35 cellular contexts compared by ENCODE assay signal in the genomic region with DNA sequence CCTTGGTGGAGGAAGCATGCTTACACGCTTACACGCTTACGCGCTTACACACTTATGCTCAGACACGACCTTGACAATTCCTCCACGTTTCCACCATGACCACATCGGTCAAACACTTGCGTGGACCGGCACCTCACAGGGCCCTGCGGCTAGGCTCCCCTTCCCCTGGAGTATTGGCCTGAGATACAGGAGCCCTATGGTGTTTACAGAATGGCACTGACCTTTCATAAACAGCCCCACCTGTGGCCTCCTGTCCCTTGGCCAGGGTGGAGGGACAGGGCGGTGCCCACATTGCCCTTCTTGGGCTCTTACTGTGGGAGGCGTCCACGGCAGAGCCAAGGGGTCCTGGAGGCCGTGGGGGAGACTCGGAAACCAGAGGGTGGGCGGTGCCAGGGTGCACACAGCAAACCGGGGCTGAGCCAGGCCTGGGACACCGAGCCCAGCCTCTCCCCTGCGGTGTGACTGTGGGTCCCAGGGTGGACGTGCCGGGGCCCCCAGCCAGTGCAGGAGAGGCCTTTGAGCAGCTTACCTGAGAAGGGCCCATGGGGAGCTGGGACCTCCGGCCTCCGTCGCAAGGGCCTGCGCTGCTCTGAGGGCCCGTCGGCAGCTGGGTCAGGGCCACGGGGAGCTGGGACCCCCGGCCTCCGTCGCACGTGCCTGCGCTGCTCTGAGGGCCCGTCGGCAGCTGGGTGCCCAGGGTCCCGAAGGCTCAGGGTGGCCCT. TPM values are rescaled to one million over a fixed set of nuclear protein-coding genes. Genes with fewer than 3 reads are reported as not detected.
"Had no signal": no experiment of that assay in that cellular context is flagged by ENCODE, and none has a peak within 500 bp of the region (broad histone marks: within the 10 kb centered on the region; RNA-seq: fewer than 3 reads in every experiment).

No MANE protein-coding gene starts in this region.

- H3K4me3 Mint-ChIP-seq: activated CD4-positive, alpha-beta memory T cell treated with anti-CD3 and anti-CD28 coated beads for 36 hours; activated CD4-positive, alpha-beta T cell treated with anti-CD3 and anti-CD28 coated beads, Interleukin-2, amount 10 ng/mL, durations not matched to agents 7 days and 5 days; activated naive CD4-positive, alpha-beta T cell treated with anti-CD3 and anti-CD28 coated beads for 36 hours; activated naive CD8-positive, alpha-beta T cell; activated T-helper 17 cell treated with anti-CD3 and anti-CD28 coated beads, Interleukin-2, amount 50 U/mL, for 72 hours; brain had no signal

- H3K9me3 Mint-ChIP-seq: activated CD4-positive, alpha-beta memory T cell treated with anti-CD3 and anti-CD28 coated beads for 36 hours; activated CD4-positive, alpha-beta T cell treated with anti-CD3 and anti-CD28 coated beads, Interleukin-2, amount 10 ng/mL, durations not matched to agents 7 days and 5 days; activated naive CD4-positive, alpha-beta T cell treated with anti-CD3 and anti-CD28 coated beads for 36 hours; activated T-helper 17 cell treated with anti-CD3 and anti-CD28 coated beads, Interleukin-2, amount 50 U/mL, for 72 hours; brain had no signal

- H3K27ac ChIP-seq: cardiac muscle cell, SK-N-MC, VCaP had no signal

- ATAC-seq: activated T-helper 17 cell treated with anti-CD3 and anti-CD28 coated beads, Interleukin-2, amount 50 U/mL, for 72 hours; Right ventricle myocardium inferior had no signal

- H3K27me3 Mint-ChIP-seq: activated CD4-positive, alpha-beta memory T cell treated with anti-CD3 and anti-CD28 coated beads for 36 hours; activated CD4-positive, alpha-beta T cell treated with anti-CD3 and anti-CD28 coated beads, Interleukin-2, amount 10 ng/mL, durations not matched to agents 7 days and 5 days; activated naive CD8-positive, alpha-beta T cell; activated T-helper 17 cell treated with anti-CD3 and anti-CD28 coated beads, Interleukin-2, amount 50 U/mL, for 72 hours; brain had no signal

- H3K27me3 ChIP-seq: cardiac muscle cell had no signal

- DNase-seq: activated CD4-positive, alpha-beta memory T cell treated with anti-CD3 and anti-CD28 coated beads for 36 hours; activated CD4-positive, alpha-beta T cell treated with anti-CD3 and anti-CD28 coated beads, Interleukin-2, amount 10 ng/mL, durations not matched to agents 7 days and 5 days; activated CD4-positive, CD25-positive, alpha-beta regulatory T cell; activated gamma-delta T cell; activated naive CD4-positive, alpha-beta T cell treated with anti-CD3 and anti-CD28 coated beads for 36 hours; activated T-cell treated with anti-CD3 and anti-CD28 coated beads for 4 hours; activated T-cell treated with anti-CD3 and anti-CD28 coated beads, Interleukin-2, amount 50 U/mL, for 48 hours; amygdala; KG1; MV-4-11; NCI-H1092 treated with DMSO at 0.1 percent for 48 hours; NCI-H1417 treated with DMSO at 0.1 percent for 48 hours; NCI-H1694; NCI-H2029; NCI-H2107; NCI-H2171 treated with DMSO at 0.1 percent for 48 hours; NCI-H345; NCI-H510A; NCI-H526 treated with DMSO at 0.1 percent for 48 hours; NCI-H82; T-helper 1 cell had no signal

- H3K27ac Mint-ChIP-seq: activated CD4-positive, alpha-beta memory T cell treated with anti-CD3 and anti-CD28 coated beads for 36 hours; activated CD4-positive, alpha-beta T cell treated with anti-CD3 and anti-CD28 coated beads, Interleukin-2, amount 10 ng/mL, durations not matched to agents 7 days and 5 days; activated naive CD4-positive, alpha-beta T cell treated with anti-CD3 and anti-CD28 coated beads for 36 hours; activated naive CD8-positive, alpha-beta T cell; activated T-helper 17 cell treated with anti-CD3 and anti-CD28 coated beads, Interleukin-2, amount 50 U/mL, for 72 hours had no signal

- H3K36me3 Mint-ChIP-seq: activated CD4-positive, alpha-beta memory T cell treated with anti-CD3 and anti-CD28 coated beads for 36 hours; activated naive CD8-positive, alpha-beta T cell had no signal

- H3K36me3 ChIP-seq: cardiac muscle cell had no signal

- H3K4me3 ChIP-seq: cardiac muscle cell, SK-N-MC had no signal

- H3K4me1 Mint-ChIP-seq: activated T-helper 17 cell treated with anti-CD3 and anti-CD28 coated beads, Interleukin-2, amount 50 U/mL, for 72 hours had no signal

RNA-seq across cellular contexts. Expression of a gene that starts 44.2 kb away (rescaled TPM):
- total RNA-seq: activated CD4-positive, alpha-beta memory T cell treated with anti-CD3 and anti-CD28 coated beads for 36 hours; activated CD4-positive, alpha-beta T cell treated with anti-CD3 and anti-CD28 coated beads, Interleukin-2, amount 10 ng/mL, durations not matched to agents 7 days and 5 days; activated CD8-positive, alpha-beta memory T cell treated with anti-CD3 and anti-CD28 coated beads for 36 hours; activated naive CD4-positive, alpha-beta T cell treated with anti-CD3 and anti-CD28 coated beads for 36 hours; activated T-helper 17 cell treated with anti-CD3 and anti-CD28 coated beads, Interleukin-2, amount 50 U/mL, for 72 hours; astrocyte; cardiac muscle cell; LHCN-M2; M059J; OCI-LY7; Right ventricle myocardium inferior; RPMI7951; T-helper 2 cell treated with Interferon-gamma antibody and Interleukin-4, amounts not matched to agents 100 ng/mL and 5 ng/mL, for 36 hours had no signal
- polyA plus RNA-seq: cardiac muscle cell had no signal

RNA-seq across cellular contexts. Expression of a gene that starts 53.4 kb away (rescaled TPM):
- total RNA-seq: OCI-LY7 had no signal
